Comparison of ENCODE assay signal across 8 cellular contexts in the genomic region with DNA sequence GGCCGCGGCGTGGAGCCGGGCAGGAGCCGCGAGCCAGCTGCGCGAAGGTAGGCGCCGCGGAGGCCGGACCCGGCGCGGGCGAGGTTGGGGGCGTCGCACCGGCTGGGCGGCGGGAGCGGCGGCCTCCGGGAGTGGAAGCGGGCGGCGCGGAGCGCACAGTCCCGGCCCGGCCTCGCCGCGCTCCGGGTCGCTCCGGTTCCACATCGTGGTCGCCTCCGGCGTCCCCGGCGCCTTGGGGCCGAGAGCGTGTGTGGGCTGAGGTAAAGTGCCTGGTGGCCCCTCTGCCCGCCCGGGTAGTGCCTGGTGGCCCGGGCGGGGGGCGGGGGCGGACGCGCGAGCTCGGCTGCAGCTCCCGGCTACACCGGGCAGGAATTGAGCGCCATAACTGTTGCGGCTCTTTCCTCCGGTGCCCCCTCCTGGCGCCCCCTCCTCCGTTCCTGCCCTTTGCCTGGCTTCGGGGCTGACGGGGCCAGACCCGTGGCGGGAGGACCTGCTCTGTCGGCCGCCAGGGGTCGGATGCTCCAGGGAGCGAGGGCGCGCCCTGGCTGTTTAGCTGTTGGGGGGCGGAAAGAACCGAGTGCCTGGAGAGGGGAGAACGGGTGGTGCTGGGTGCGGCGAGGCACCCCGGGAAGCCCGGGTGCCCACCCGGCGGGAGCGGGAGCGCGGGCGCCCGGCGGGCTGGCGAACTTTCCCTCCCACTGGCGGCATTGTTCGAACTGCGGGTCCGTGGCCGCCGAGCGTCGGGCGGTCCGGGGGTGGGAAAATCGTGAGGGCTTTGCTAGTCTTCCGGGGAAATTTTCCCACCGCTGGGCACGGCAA. TPM values are rescaled to one million over a fixed set of nuclear protein-coding genes. Genes with fewer than 3 reads are reported as not detected.
DNase-seq lines count a peak whose midpoint lies in the region; ATAC-seq and TF ChIP-seq lines count a peak whose summit lies in the region.

No MANE protein-coding gene starts in this region.

- 0 out of 2 replicates have a peak, but pooled peaks cover 5% of the 10 kb centered on the region for H3F3A ChIP-seq in Loucy (ENCODE audit: low read depth)

- 0 to 40% methylated on average over 25 to 58 of the region's 102 CpGs for WGBS in tibial nerve, 2 donors

- TF ChIP-seq POLR2A in tibial nerve (IDR thresholded peaks at IDR 0.05) = no peak

- H3K27ac Mint-ChIP-seq in endothelial cell (ENCODE audit: unreplicated experiment) = no peak overlapping the region

- H3K27me3 Mint-ChIP-seq in endothelial cell (ENCODE audit: unreplicated experiment) = no peaks in the 10 kb centered on the region

- H3K4me1 ChIP-seq in Loucy (ENCODE audit: insufficient read depth, low read length, poor library complexity, severe bottlenecking) (peaks cover 26% of the 10 kb centered on the region), tibial nerve (peaks cover 0 to 6% (median 0%) of the 10 kb centered on the region in 4 donors)

- H3K27me3 ChIP-seq in Loucy (ENCODE audit: insufficient read depth, low read length, poor library complexity, severe bottlenecking) = peaks cover 4% of the 10 kb centered on the region
- H3K27me3 ChIP-seq in tibial nerve = peaks cover 0 to 8% of the 10 kb centered on the region in 2 donors

- H3K9ac ChIP-seq in Loucy (ENCODE audit: low read depth, low read length, poor library complexity, severe bottlenecking) = peak overlapping the region; percentile 88

- no peaks in the 10 kb centered on the region for H3K36me3 Mint-ChIP-seq in endothelial cell (ENCODE audit: low read depth, unreplicated experiment)

- no peak for TF ChIP-seq EP300 in tibial nerve (IDR thresholded peaks at IDR 0.05)

- TF ChIP-seq CTCF in Loucy (conservative IDR thresholded peaks at IDR 0.05; ENCODE audit: low read length) (peak; percentile 48), endothelial cell (IDR thresholded peaks at IDR 0.05; ENCODE audit: unreplicated experiment) (peak; percentile 54), tibial nerve (IDR thresholded peaks at IDR 0.05) (peak; percentile 10 to 59 (median 26))

- DNase-seq in Ammon's horn (ENCODE audit: low spot score) (peak; percentile 12), endothelial cell (ENCODE audit: low spot score) (peak; percentile 61), midbrain (lab: John Stamatoyannopoulos, UW) (peak; percentile 4), tibial nerve (ENCODE audit: low spot score in 2 of 2) (no peak), putamen (ENCODE audit: low spot score) (no peak)
- DNase-seq in activated CD4-positive, CD25-positive, alpha-beta regulatory T cell (lab: John Stamatoyannopoulos, UW) = peak in 3 of 4 experiments; percentile 1 to 4 (median 3)

- H3K4me1 Mint-ChIP-seq in endothelial cell (ENCODE audit: unreplicated experiment) = peaks cover 12% of the 10 kb centered on the region

- peak overlapping the region in 2 of 4 donors; percentile 62 to 71 for H3K27ac ChIP-seq in tibial nerve

- H3K4me3 Mint-ChIP-seq in endothelial cell (ENCODE audit: unreplicated experiment) = peak overlapping the region; percentile 95

- H3K9me2 ChIP-seq in Loucy (replicated peaks; ENCODE audit: low read depth, low read length) = no peaks in the 10 kb centered on the region

- H3K9me3 ChIP-seq in Loucy (ENCODE audit: insufficient read depth, low read depth, low read length) (no peaks in the 10 kb centered on the region), tibial nerve (no peaks in the 10 kb centered on the region)

- H3K36me3 ChIP-seq in Loucy (ENCODE audit: insufficient read depth, low read length) (no peaks in the 10 kb centered on the region), tibial nerve (no peaks in the 10 kb centered on the region)

- peak; percentile 62 for ATAC-seq in GM18907 (IDR thresholded peaks at IDR 0.05; ENCODE audit: unreplicated experiment)

- peaks cover 48% of the 10 kb centered on the region for H3K79me2 ChIP-seq in Loucy (ENCODE audit: insufficient read depth, low read length)

- H4K20me1 ChIP-seq in Loucy (ENCODE audit: insufficient read depth, low read length, poor library complexity, severe bottlenecking) = peaks cover 42% of the 10 kb centered on the region

- peak overlapping the region; percentile 36; the same call in 1 of the 2 replicates for H2AFZ ChIP-seq in Loucy (ENCODE audit: low read length)

- no peaks in the 10 kb centered on the region for H3K9me3 Mint-ChIP-seq in endothelial cell (ENCODE audit: unreplicated experiment)

- H3K4me3 ChIP-seq in Loucy (ENCODE audit: low read length, poor library complexity, severe bottlenecking) (peak overlapping the region; percentile 95), tibial nerve (peak overlapping the region; percentile 48 to 70 (median 56))

- H3K4me2 ChIP-seq in Loucy (ENCODE audit: low read depth, low read length, poor library complexity, severe bottlenecking) = peak overlapping the region; percentile 90

RNA-seq across cellular contexts. Expression of gene JADE3, which starts 0.7 kb away (rescaled TPM):
- total RNA-seq in endothelial cell (ENCODE audit: unreplicated experiment) = 17.4 TPM
- 1 to 10 TPM; 3.9 to 5.4 (median 4.5) TPM for total RNA-seq in tibial nerve

Comparison
In these comparisons a context has a peak if more than half of its experiments do, and no peak if none do; other contexts are left out.
1. DNase-seq: peak in Ammon's horn (single experiment), activated CD4-positive, CD25-positive, alpha-beta regulatory T cell (3 of 4), endothelial cell (single experiment) and midbrain (single experiment); none in tibial nerve (0 of 2) and putamen (single experiment).
2. Peak in every context shown above with its lines, with median percentiles within 50 percentile points of each other: CTCF ChIP-seq.